ENCODE assay signal across 9 cellular contexts in the genomic region with DNA sequence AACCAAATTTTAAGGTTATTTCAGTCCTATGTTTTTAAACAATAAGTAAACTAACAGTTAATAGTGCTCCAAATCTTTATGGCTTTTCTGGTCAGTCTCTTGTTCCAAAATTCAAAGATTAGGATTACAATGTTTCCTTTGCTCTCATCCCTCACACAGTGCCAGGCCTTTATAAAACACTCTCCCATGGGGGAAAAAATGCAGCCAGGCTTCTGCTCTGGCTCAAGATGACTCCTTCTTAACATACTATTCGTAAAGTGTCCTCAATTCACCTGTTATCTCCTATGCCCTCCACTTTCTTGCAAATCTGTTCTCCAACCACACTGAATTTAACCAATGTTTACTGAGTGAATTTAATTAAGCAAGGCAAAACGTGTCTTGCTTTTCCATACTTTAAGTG. TPM values are rescaled to one million over a fixed set of nuclear protein-coding genes. Genes with fewer than 3 reads are reported as not detected.
A peak's percentile ranks its signal among the peaks of the same experiment; 100 is the strongest.
DNase-seq lines count a peak whose midpoint lies in the region; ATAC-seq and TF ChIP-seq lines count a peak whose summit lies in the region.
"Had no signal": no experiment of that assay in that cellular context is flagged by ENCODE, and none has a peak within 500 bp of the region (broad histone marks: within the 10 kb centered on the region; RNA-seq: fewer than 3 reads in every experiment).

No MANE protein-coding gene starts in this region.

- H3K9ac ChIP-seq in muscle layer of colon (ENCODE audit: low read length): peak overlapping the region; percentile 68

- no peak for DNase-seq in right atrium auricular region (ENCODE audit: low spot score)
- no peak for DNase-seq in Right ventricle myocardium inferior (ENCODE audit: missing footprints)
- no peak for DNase-seq in coronary artery (ENCODE audit: low spot score)
- no peak for DNase-seq in hippocampal formation (lab: John Stamatoyannopoulos, UW)
- DNase-seq in activated gamma-delta T cell treated with Interleukin-2 at 50 U/mL for 16 hours: no peak
- no peak for DNase-seq in GM13977 (ENCODE audit: low spot score)
- DNase-seq: activated T-cell treated with anti-CD3 and anti-CD28 coated beads, Interleukin-2, amount 50 U/mL, for 4 hours had no signal

- in situ Hi-C loops in GM13977 (cut with MboI; ENCODE audit: low pct_unique_long_range_greater_than_20kb, low sequenced_read_pairs, unreplicated experiment): loop anchor here (25.0 kb wide), 1 partner anchor 166 kb away; no protein-coding TSS in a partner anchor

- no peaks in the 10 kb centered on the region for H3K27me3 ChIP-seq in right atrium auricular region
- H3K27me3 ChIP-seq in muscle layer of colon (ENCODE audit: control insufficient read depth in 1 of 2, insufficient read depth in 2 of 2, low read length in 2 of 2): no peaks in the 10 kb centered on the region

- H3K27ac ChIP-seq in right atrium auricular region (no peak overlapping the region), coronary artery (no peak overlapping the region), muscle layer of colon (ENCODE audit: low read depth, low read length) (peak overlapping the region; percentile 67)

- H3K4me1 ChIP-seq in right atrium auricular region (peaks cover 0 to 12% of the 10 kb centered on the region in 2 donors), muscle layer of colon (ENCODE audit: insufficient read depth, low read length) (peaks cover 7% of the 10 kb centered on the region)

- intact Hi-C loops in Right ventricle myocardium inferior (cut with DNase I): loop anchor here (2.0 kb wide), 1 partner anchor 189 kb away; no protein-coding TSS in a partner anchor

- ATAC-seq in Right ventricle myocardium inferior (no peak), HG02759 (IDR thresholded peaks at IDR 0.05; ENCODE audit: unreplicated experiment) (no peak)
- ATAC-seq: activated T-cell treated with anti-CD3 and anti-CD28 coated beads, Interleukin-2, amount 50 U/mL, for 4 hours had no signal

- H3K36me3 ChIP-seq in right atrium auricular region (no peaks in the 10 kb centered on the region), muscle layer of colon (ENCODE audit: insufficient read depth, low read length) (peaks cover 5% of the 10 kb centered on the region)

- H3K4me3 ChIP-seq in right atrium auricular region (peak overlapping the region; percentile 63 to 79), coronary artery (peak overlapping the region; percentile 98), muscle layer of colon (ENCODE audit: low read depth in 1 of 2, low read length in 2 of 2) (peak overlapping the region; percentile 79 to 94)

- no peaks in the 10 kb centered on the region for H3K9me3 ChIP-seq in right atrium auricular region
- H3K9me3 ChIP-seq in muscle layer of colon (ENCODE audit: low read length): no peaks in the 10 kb centered on the region

- TF ChIP-seq CTCF in right atrium auricular region (IDR thresholded peaks at IDR 0.05): no peak
- no peak for TF ChIP-seq CTCF in coronary artery (IDR thresholded peaks at IDR 0.05)
- TF ChIP-seq CTCF in GM13977 (IDR thresholded peaks at IDR 0.05; ENCODE audit: extremely low read depth, insufficient read depth, missing control alignments): no peak

RNA-seq across cellular contexts. Expression of a gene that starts 1.4 kb away (rescaled TPM):
- 10 to 100 TPM; 11.1 to 11.8 TPM for total RNA-seq in right atrium auricular region
- 12.0 TPM for total RNA-seq in Right ventricle myocardium inferior
